ENCODE assay signal across 8 cellular contexts in genomic region chr10:61140765-61141392, GRCh38.
DNase-seq lines count a peak whose midpoint lies in the region; ATAC-seq, FAIRE-seq and TF ChIP-seq lines count a peak whose summit lies in the region.

No MANE protein-coding gene starts in this region.

- no peak for FAIRE-seq in urothelium cell line (lab: Jason Lieb, UNC)

- DNase-seq in G401 (ENCODE audit: low spot score) = peak; percentile 59
- DNase-seq in NCI-H226 = peak; percentile 18
- peak; percentile 82 to 83 for DNase-seq in cardiac fibroblast (ENCODE audit: low read depth in 2 of 2)
- peak; percentile 57 for DNase-seq in kidney tubule cell (ENCODE audit: low spot score)
- DNase-seq in urothelium cell line (ENCODE audit: low spot score) = peak; percentile 63
- DNase-seq in stimulated activated effector memory CD8-positive, alpha-beta T cell treated with anti-CD3 and anti-CD28 coated beads, Interleukin-12 subunit alpha, Interleukin-12 subunit beta, amount 100 ng/mL, for 72 hours (ENCODE audit: low spot score in 2 of 2) = no peak

- H3K36me3 Mint-ChIP-seq in stimulated activated effector memory CD8-positive, alpha-beta T cell treated with anti-CD3 and anti-CD28 coated beads, Interleukin-12 subunit alpha, Interleukin-12 subunit beta, amount 100 ng/mL, for 72 hours = no peaks in the 10 kb centered on the region

- peak; percentile 51 for TF ChIP-seq CTCF in cardiac fibroblast (IDR thresholded peaks at IDR 0.05; ENCODE audit: low read depth, low read length)

- no peak overlapping the region for H3K4me3 Mint-ChIP-seq in stimulated activated effector memory CD8-positive, alpha-beta T cell treated with anti-CD3 and anti-CD28 coated beads, Interleukin-12 subunit alpha, Interleukin-12 subunit beta, amount 100 ng/mL, for 72 hours

- no peaks in the 10 kb centered on the region for H3K4me1 Mint-ChIP-seq in stimulated activated effector memory CD8-positive, alpha-beta T cell treated with anti-CD3 and anti-CD28 coated beads, Interleukin-12 subunit alpha, Interleukin-12 subunit beta, amount 100 ng/mL, for 72 hours

- in situ Hi-C loops in G401 (cut with HindIII; ENCODE audit: low sequenced_read_pairs) = no loop called here

- H3K4me3 ChIP-seq in cardiac fibroblast (replicated peaks in 1 of 2; ENCODE audit: low read depth in 2 of 2, low read length in 2 of 2) = no peak overlapping the region

- ATAC-seq in HG02610 (IDR thresholded peaks at IDR 0.05; ENCODE audit: unreplicated experiment) (peak; percentile 48), GM21381 (IDR thresholded peaks at IDR 0.05; ENCODE audit: unreplicated experiment) (no peak)
- ATAC-seq in stimulated activated effector memory CD8-positive, alpha-beta T cell treated with anti-CD3 and anti-CD28 coated beads, Interleukin-12 subunit alpha, Interleukin-12 subunit beta, amount 100 ng/mL, for 72 hours = no peak

- no peak overlapping the region for H3K27ac Mint-ChIP-seq in stimulated activated effector memory CD8-positive, alpha-beta T cell treated with anti-CD3 and anti-CD28 coated beads, Interleukin-12 subunit alpha, Interleukin-12 subunit beta, amount 100 ng/mL, for 72 hours

- no peaks in the 10 kb centered on the region for H3K9me3 Mint-ChIP-seq in stimulated activated effector memory CD8-positive, alpha-beta T cell treated with anti-CD3 and anti-CD28 coated beads, Interleukin-12 subunit alpha, Interleukin-12 subunit beta, amount 100 ng/mL, for 72 hours

Comparison
In these comparisons a context has a peak if more than half of its experiments do, and no peak if none do; other contexts are left out.
1. DNase-seq: peak in G401 (single experiment), NCI-H226 (single experiment), cardiac fibroblast (2 of 2), kidney tubule cell (single experiment) and urothelium cell line (single experiment); none in stimulated activated effector memory CD8-positive, alpha-beta T cell treated with anti-CD3 and anti-CD28 coated beads, Interleukin-12 subunit alpha, Interleukin-12 subunit beta, amount 100 ng/mL, for 72 hours (0 of 2).